1 cellular context compared by ENCODE assay signal in the genomic region with DNA sequence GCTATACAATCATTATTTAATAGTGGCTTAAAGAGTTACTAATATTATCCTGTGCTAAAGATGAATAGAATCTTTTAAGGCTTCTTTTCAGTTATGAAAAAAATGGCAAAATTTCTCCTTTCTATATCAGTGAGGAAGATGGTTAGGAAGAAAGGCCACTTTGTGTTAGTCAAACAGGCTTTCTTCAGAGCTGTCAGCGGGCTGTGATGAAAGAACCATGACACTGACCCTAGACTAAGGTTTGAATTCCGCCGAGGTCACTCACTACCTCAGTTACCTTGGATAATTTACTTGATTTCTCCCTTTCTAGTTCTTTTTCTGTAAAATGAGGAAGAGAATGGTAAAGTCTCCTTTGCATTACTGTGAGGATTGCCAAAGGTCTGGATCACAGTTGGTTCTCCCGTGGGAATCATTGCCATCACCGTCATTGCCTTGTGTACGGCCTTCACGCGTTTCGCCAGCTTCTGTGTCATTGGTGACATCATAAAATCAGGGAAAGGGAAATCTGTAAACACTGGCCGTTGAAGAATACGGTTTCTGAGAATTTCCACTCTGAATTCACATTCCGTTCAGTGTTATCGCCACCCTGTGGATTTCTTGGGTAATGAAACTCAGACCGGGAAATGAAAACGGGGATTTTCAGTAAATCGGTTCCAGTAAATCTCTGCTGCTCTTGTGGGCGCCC.
TF ChIP-seq lines count a peak whose summit lies in the region.

No MANE protein-coding gene starts in this region.

TF ChIP-seq in HepG2, 621 proteins besides CTCF, POLR2A, EP300 and RAD21 (continued from another document and continues in another):
- TF ChIP-seq, protein P1, sequence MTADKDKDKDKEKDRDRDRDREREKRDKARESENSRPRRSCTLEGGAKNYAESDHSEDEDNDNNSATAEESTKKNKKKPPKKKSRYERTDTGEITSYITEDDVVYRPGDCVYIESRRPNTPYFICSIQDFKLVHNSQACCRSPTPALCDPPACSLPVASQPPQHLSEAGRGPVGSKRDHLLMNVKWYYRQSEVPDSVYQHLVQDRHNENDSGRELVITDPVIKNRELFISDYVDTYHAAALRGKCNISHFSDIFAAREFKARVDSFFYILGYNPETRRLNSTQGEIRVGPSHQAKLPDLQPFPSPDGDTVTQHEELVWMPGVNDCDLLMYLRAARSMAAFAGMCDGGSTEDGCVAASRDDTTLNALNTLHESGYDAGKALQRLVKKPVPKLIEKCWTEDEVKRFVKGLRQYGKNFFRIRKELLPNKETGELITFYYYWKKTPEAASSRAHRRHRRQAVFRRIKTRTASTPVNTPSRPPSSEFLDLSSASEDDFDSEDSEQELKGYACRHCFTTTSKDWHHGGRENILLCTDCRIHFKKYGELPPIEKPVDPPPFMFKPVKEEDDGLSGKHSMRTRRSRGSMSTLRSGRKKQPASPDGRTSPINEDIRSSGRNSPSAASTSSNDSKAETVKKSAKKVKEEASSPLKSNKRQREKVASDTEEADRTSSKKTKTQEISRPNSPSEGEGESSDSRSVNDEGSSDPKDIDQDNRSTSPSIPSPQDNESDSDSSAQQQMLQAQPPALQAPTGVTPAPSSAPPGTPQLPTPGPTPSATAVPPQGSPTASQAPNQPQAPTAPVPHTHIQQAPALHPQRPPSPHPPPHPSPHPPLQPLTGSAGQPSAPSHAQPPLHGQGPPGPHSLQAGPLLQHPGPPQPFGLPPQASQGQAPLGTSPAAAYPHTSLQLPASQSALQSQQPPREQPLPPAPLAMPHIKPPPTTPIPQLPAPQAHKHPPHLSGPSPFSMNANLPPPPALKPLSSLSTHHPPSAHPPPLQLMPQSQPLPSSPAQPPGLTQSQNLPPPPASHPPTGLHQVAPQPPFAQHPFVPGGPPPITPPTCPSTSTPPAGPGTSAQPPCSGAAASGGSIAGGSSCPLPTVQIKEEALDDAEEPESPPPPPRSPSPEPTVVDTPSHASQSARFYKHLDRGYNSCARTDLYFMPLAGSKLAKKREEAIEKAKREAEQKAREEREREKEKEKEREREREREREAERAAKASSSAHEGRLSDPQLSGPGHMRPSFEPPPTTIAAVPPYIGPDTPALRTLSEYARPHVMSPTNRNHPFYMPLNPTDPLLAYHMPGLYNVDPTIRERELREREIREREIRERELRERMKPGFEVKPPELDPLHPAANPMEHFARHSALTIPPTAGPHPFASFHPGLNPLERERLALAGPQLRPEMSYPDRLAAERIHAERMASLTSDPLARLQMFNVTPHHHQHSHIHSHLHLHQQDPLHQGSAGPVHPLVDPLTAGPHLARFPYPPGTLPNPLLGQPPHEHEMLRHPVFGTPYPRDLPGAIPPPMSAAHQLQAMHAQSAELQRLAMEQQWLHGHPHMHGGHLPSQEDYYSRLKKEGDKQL (CRISPR knock-in tag; IDR thresholded peaks at IDR 0.05; ENCODE audit: low read depth) = no peak
- TF ChIP-seq ZNF589 (CRISPR knock-in tag; conservative IDR thresholded peaks at IDR 0.05) (no peak), REPIN1 (CRISPR knock-in tag; IDR thresholded peaks at IDR 0.05; ENCODE audit: borderline replicate concordance, low read depth) (0 out of 2 replicates have a peak, but pooled peaks have one; percentile 29), ZNF343 (CRISPR knock-in tag; IDR thresholded peaks at IDR 0.05) (no peak), NKX3-1 (CRISPR knock-in tag; IDR thresholded peaks at IDR 0.05) (no peak), SP4 (CRISPR knock-in tag; IDR thresholded peaks at IDR 0.05) (no peak), GATAD1 (CRISPR knock-in tag; IDR thresholded peaks at IDR 0.05) (peak; percentile 30; the same call in 1 of the 2 replicates), ARNT (IDR thresholded peaks at IDR 0.05) (no peak), FOXJ3 (CRISPR knock-in tag; IDR thresholded peaks at IDR 0.05; ENCODE audit: borderline replicate concordance) (peak; percentile 43; the same call in 1 of the 2 replicates), HNRNPH1 (optimal IDR thresholded peaks at IDR 0.05; ENCODE audit: low read depth, low read length) (no peak), TOE1 (CRISPR knock-in tag; IDR thresholded peaks at IDR 0.05) (no peak), ZNF777 (CRISPR knock-in tag; IDR thresholded peaks at IDR 0.05) (no peak), ARHGAP35 (CRISPR knock-in tag; IDR thresholded peaks at IDR 0.05; ENCODE audit: borderline replicate concordance) (no peak), ZNF703 (CRISPR knock-in tag; IDR thresholded peaks at IDR 0.05; ENCODE audit: borderline replicate concordance) (no peak), TBL1XR1 (IDR thresholded peaks at IDR 0.05; ENCODE audit: borderline replicate concordance, low read length, partially characterized antibody) (no peak), SRF (IDR thresholded peaks at IDR 0.05; ENCODE audit: low read depth, low read length) (no peak), ZFP36 (IDR thresholded peaks at IDR 0.05; ENCODE audit: borderline replicate concordance, low read depth, low read length, partially characterized antibody) (peak; percentile 61), HNRNPL (IDR thresholded peaks at IDR 0.05; ENCODE audit: low read depth, low read length) (no peak), CHD4 (IDR thresholded peaks at IDR 0.05; ENCODE audit: borderline replicate concordance, low read length) (no peak), ZNF660 (CRISPR knock-in tag; IDR thresholded peaks at IDR 0.05; ENCODE audit: borderline replicate concordance, low read depth) (no peak), SRSF1 (optimal IDR thresholded peaks at IDR 0.05; ENCODE audit: low read depth, low read length) (no peak), ZNF10 (CRISPR knock-in tag; IDR thresholded peaks at IDR 0.05; ENCODE audit: borderline replicate concordance, low read depth) (no peak), LBX2 (CRISPR knock-in tag; IDR thresholded peaks at IDR 0.05; ENCODE audit: borderline replicate concordance) (no peak), ZGPAT (CRISPR knock-in tag; IDR thresholded peaks at IDR 0.05) (peak; percentile 58; the same call in 1 of the 2 replicates), HOXA5 (CRISPR knock-in tag; IDR thresholded peaks at IDR 0.05) (0 out of 2 replicates have a peak, but pooled peaks have one; percentile 48), JUN (CRISPR knock-in tag; IDR thresholded peaks at IDR 0.05) (no peak), ZNF616 (CRISPR knock-in tag; IDR thresholded peaks at IDR 0.05; ENCODE audit: low read depth) (no peak), FIP1L1 (IDR thresholded peaks at IDR 0.05; ENCODE audit: borderline replicate concordance, insufficient read depth, low read depth, low read length) (no peak), HMGXB4 (CRISPR knock-in tag; IDR thresholded peaks at IDR 0.05; ENCODE audit: borderline replicate concordance in 1 of 2, low read depth in 1 of 2) (peak; percentile 56 to 91; a peak in 3 of 4 replicates), TEAD2 (CRISPR knock-in tag; IDR thresholded peaks at IDR 0.05) (no peak), MAZ (IDR thresholded peaks at IDR 0.05; ENCODE audit: borderline replicate concordance, low read depth, low read length) (no peak), MAZ (CRISPR knock-in tag; IDR thresholded peaks at IDR 0.05; ENCODE audit: low read depth) (no peak), TCF7L2 (IDR thresholded peaks at IDR 0.05; ENCODE audit: low read depth, low read length) (no peak)
- TF ChIP-seq, protein P2, sequence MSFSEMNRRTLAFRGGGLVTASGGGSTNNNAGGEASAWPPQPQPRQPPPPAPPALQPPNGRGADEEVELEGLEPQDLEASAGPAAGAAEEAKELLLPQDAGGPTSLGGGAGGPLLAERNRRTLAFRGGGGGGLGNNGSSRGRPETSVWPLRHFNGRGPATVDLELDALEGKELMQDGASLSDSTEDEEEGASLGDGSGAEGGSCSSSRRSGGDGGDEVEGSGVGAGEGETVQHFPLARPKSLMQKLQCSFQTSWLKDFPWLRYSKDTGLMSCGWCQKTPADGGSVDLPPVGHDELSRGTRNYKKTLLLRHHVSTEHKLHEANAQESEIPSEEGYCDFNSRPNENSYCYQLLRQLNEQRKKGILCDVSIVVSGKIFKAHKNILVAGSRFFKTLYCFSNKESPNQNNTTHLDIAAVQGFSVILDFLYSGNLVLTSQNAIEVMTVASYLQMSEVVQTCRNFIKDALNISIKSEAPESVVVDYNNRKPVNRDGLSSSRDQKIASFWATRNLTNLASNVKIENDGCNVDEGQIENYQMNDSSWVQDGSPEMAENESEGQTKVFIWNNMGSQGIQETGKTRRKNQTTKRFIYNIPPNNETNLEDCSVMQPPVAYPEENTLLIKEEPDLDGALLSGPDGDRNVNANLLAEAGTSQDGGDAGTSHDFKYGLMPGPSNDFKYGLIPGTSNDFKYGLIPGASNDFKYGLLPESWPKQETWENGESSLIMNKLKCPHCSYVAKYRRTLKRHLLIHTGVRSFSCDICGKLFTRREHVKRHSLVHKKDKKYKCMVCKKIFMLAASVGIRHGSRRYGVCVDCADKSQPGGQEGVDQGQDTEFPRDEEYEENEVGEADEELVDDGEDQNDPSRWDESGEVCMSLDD (CRISPR knock-in tag; IDR thresholded peaks at IDR 0.05; ENCODE audit: borderline replicate concordance) = no peak
- TF ChIP-seq, protein P3, sequence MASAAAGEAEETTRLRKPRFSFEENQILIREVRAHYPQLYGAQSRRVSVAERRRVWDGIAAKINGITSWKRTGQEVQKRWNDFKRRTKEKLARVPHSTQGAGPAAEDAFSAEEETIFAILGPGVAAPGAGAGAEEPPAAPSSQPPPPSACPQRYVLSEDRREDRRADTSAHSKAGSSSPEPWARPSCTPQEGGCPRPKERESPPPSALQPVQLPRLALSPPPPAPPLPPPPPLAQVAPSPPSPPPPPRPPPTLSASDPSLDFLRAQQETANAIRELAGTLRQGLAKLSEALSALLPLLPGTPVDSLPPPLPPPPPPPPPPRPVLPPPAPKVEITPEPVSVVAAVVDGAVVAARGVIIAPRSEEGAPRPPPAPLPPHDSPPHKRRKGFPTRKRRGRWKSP (CRISPR knock-in tag; IDR thresholded peaks at IDR 0.05) = peak; percentile 37; the same call in 1 of the 2 replicates
- TF ChIP-seq, protein P4, sequence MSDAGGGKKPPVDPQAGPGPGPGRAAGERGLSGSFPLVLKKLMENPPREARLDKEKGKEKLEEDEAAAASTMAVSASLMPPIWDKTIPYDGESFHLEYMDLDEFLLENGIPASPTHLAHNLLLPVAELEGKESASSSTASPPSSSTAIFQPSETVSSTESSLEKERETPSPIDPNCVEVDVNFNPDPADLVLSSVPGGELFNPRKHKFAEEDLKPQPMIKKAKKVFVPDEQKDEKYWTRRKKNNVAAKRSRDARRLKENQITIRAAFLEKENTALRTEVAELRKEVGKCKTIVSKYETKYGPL (CRISPR knock-in tag; IDR thresholded peaks at IDR 0.05) = no peak
- TF ChIP-seq, protein P5, sequence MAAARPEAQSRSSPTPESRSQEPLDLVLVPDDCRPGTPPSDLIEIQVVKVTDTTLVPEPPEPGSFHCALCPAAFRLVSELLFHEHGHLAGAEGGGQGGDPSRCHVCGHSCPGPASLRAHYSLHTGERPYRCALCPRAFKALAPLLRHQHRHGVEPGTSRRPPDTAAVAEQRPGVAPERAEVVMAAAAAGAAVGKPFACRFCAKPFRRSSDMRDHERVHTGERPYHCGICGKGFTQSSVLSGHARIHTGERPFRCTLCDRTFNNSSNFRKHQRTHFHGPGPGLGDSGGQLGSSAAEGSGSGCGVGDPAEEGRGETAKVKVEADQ (CRISPR knock-in tag; IDR thresholded peaks at IDR 0.05; ENCODE audit: borderline replicate concordance) = no peak
- TF ChIP-seq, protein P6, sequence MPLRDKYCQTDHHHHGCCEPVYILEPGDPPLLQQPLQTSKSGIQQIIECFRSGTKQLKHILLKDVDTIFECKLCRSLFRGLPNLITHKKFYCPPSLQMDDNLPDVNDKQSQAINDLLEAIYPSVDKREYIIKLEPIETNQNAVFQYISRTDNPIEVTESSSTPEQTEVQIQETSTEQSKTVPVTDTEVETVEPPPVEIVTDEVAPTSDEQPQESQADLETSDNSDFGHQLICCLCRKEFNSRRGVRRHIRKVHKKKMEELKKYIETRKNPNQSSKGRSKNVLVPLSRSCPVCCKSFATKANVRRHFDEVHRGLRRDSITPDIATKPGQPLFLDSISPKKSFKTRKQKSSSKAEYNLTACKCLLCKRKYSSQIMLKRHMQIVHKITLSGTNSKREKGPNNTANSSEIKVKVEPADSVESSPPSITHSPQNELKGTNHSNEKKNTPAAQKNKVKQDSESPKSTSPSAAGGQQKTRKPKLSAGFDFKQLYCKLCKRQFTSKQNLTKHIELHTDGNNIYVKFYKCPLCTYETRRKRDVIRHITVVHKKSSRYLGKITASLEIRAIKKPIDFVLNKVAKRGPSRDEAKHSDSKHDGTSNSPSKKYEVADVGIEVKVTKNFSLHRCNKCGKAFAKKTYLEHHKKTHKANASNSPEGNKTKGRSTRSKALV (CRISPR knock-in tag; IDR thresholded peaks at IDR 0.05) = 0 out of 2 replicates have a peak, but pooled peaks have one; percentile 36
- TF ChIP-seq, protein P7, sequence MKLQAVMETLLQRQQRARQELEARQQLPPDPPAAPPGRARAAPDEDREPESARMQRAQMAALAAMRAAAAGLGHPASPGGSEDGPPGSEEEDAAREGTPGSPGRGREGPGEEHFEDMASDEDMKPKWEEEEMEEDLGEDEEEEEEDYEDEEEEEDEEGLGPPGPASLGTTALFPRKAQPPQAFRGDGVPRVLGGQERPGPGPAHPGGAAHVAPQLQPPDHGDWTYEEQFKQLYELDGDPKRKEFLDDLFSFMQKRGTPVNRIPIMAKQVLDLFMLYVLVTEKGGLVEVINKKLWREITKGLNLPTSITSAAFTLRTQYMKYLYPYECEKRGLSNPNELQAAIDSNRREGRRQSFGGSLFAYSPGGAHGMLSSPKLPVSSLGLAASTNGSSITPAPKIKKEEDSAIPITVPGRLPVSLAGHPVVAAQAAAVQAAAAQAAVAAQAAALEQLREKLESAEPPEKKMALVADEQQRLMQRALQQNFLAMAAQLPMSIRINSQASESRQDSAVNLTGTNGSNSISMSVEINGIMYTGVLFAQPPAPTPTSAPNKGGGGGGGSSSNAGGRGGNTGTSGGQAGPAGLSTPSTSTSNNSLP (IDR thresholded peaks at IDR 0.05; ENCODE audit: low read depth, low read length) = peak; percentile 42; the same call in 1 of the 2 replicates
